In genomic region chr17:3924421-3925350, GRCh38 we compare ENCODE assay signal across 28 cellular contexts. TPM values are rescaled to one million over a fixed set of nuclear protein-coding genes. Genes with fewer than 3 reads are reported as not detected.
DNase-seq lines count a peak whose midpoint lies in the region; ATAC-seq, FAIRE-seq and TF ChIP-seq lines count a peak whose summit lies in the region.
"Had no signal": no experiment of that assay in that cellular context is flagged by ENCODE, and none has a peak within 500 bp of the region (broad histone marks: within the 10 kb centered on the region; RNA-seq: fewer than 3 reads in every experiment).

No MANE protein-coding gene starts in this region.

- SMC1A ChIA-PET in GM12878 (lab: Charles Lee; ENCODE audit: uncharacterized antibody, unreplicated experiment), result no interaction called here

- POLR2A ChIA-PET in GM12878 (lab: Charles Lee), result no interaction called here

- no peaks in the 10 kb centered on the region for H3K79me1 ChIP-seq in mesenchymal stem cell (replicated peaks; ENCODE audit: low read length, poor library complexity, severe bottlenecking)

- no peak for TF ChIP-seq CTCF in GM12878 (IDR thresholded peaks at IDR 0.05 in 2 of 3, conservative IDR thresholded peaks at IDR 0.05 in 1 of 3; ENCODE audit: control insufficient read depth in 2 of 3, extremely low read depth in 1 of 3, insufficient read depth in 1 of 3, low read depth in 3 of 3, low read length in 3 of 3)
- no peak for TF ChIP-seq CTCF in esophagus muscularis mucosa (IDR thresholded peaks at IDR 0.05)
- TF ChIP-seq CTCF in stomach (IDR thresholded peaks at IDR 0.05), result no peak

- H2AFZ ChIP-seq in GM12878 (ENCODE audit: control insufficient read depth, low read depth, low read length) (no peak overlapping the region), mesenchymal stem cell (ENCODE audit: low read depth, low read length) (no peak overlapping the region)

- H2BK15ac ChIP-seq in mesenchymal stem cell (ENCODE audit: low read depth, poor library complexity, severe bottlenecking), result peak overlapping the region; percentile 60

- H3K9me3 ChIP-seq in GM12878 (replicated peaks; ENCODE audit: control insufficient read depth, insufficient read depth, low read length), result no peaks in the 10 kb centered on the region
- H3K9me3 ChIP-seq in esophagus muscularis mucosa, result no peaks in the 10 kb centered on the region
- H3K9me3 ChIP-seq in mesenchymal stem cell (ENCODE audit: control insufficient read depth, low read length), result no peaks in the 10 kb centered on the region
- H3K9me3 ChIP-seq in stomach, result no peaks in the 10 kb centered on the region
- H3K9me3 ChIP-seq: prostate gland, thyroid gland had no signal

- TSS peak; percentile 61 for BruUV-seq in GM12878 (replicated peaks; lab: Mats Ljungman, UMichigan)

- no peak overlapping the region for H3K4me2 ChIP-seq in GM12878 (ENCODE audit: control insufficient read depth, insufficient read depth)
- H3K4me2 ChIP-seq in mesenchymal stem cell (ENCODE audit: low read length, poor library complexity, severe bottlenecking), result no peak overlapping the region
- H3K4me2 ChIP-seq: smooth muscle cell had no signal

- DNase-seq in GM12878 (ENCODE audit: low read depth, low spot score) (no peak), esophagus muscularis mucosa (ENCODE audit: extremely low spot score) (no peak), mesenchymal stem cell (peak; percentile 65), retina (peak; percentile 60), stomach (no peak)
- DNase-seq in activated naive CD4-positive, alpha-beta T cell treated with anti-CD3 and anti-CD28 coated beads, Interleukin-2, amount 50 U/mL, for 16 hours, result no peak
- DNase-seq: activated CD4-positive, alpha-beta memory T cell treated with anti-CD3 and anti-CD28 coated beads for 36 hours; activated naive CD4-positive, alpha-beta T cell; amniotic stem cell; DMS79; immature natural killer cell; KG1; naive thymus-derived CD4-positive, alpha-beta T cell; NCI-H1436 treated with DMSO at 0.1 percent for 48 hours; NCI-H524; NK-92 treated with Interleukin-12 subunit alpha and Interleukin-12 subunit beta, amount 100 ng/mL, for 24 hours; stimulated activated CD4-positive, alpha-beta T cell treated with anti-CD3 and anti-CD28 coated beads, Interleukin-2, amount 100 ng/mL, for 48 hours; stimulated activated naive CD8-positive, alpha-beta T cell treated with anti-CD3 and anti-CD28 coated beads, Interleukin-15, Interleukin-2, amounts not matched to agents 100 U/mL and 50 U/mL, for 24 hours; thyroid gland had no signal

- H3K4me3 ChIP-seq in GM12878, result no peak overlapping the region
- H3K4me3 ChIP-seq in esophagus muscularis mucosa, result no peak overlapping the region
- no peak overlapping the region for H3K4me3 ChIP-seq in mesenchymal stem cell (ENCODE audit: insufficient read depth in 1 of 2, low read depth in 1 of 2, low read length in 2 of 2)
- peak overlapping the region in 1 of 4 donors; percentile 2 for H3K4me3 ChIP-seq in stomach
- H3K4me3 ChIP-seq: prostate gland, SK-N-MC, smooth muscle cell, thyroid gland had no signal

- ATAC-seq in GM12878 (no peak), HG02981 (IDR thresholded peaks at IDR 0.05; ENCODE audit: unreplicated experiment) (no peak)
- ATAC-seq: naive thymus-derived CD4-positive, alpha-beta T cell; stimulated activated naive CD8-positive, alpha-beta T cell treated with anti-CD3 and anti-CD28 coated beads, Interleukin-15, Interleukin-2, amounts not matched to agents 100 U/mL and 50 U/mL, for 24 hours had no signal

- RAD21 ChIA-PET in GM12878 (lab: Charles Lee; ENCODE audit: unreplicated experiment), result no interaction called here

- no peak overlapping the region for H3K23ac ChIP-seq in mesenchymal stem cell (ENCODE audit: low read length in 2 of 2)

- peak overlapping the region in 1 of 2 experiments; percentile 86 for H3K14ac ChIP-seq in mesenchymal stem cell (ENCODE audit: low read length in 2 of 2)

- H3K18ac ChIP-seq in mesenchymal stem cell (ENCODE audit: low read depth in 1 of 2, low read length in 2 of 2), result peak overlapping the region; percentile 67 to 78

- peak overlapping the region; percentile 92 for H4K8ac ChIP-seq in mesenchymal stem cell (ENCODE audit: low read length)

- 88% methylated on average over 41 of the region's 45 CpGs for WGBS in GM12878 (ENCODE audit: insufficient coverage, insufficient replicate concordance, low lambda C conversion rate, missing lambda C conversion rate)
- WGBS in esophagus muscularis mucosa, result 53% methylated on average over 21 of the region's 45 CpGs
- 57% methylated on average over 43 of the region's 45 CpGs for WGBS in mesenchymal stem cell
- 73 to 75% (median 74%) methylated on average over 38 to 45 of the region's 45 CpGs for WGBS in stomach, 5 donors

- TF ChIP-seq EP300 in GM12878 (IDR thresholded peaks at IDR 0.05; ENCODE audit: borderline replicate concordance in 1 of 2, control insufficient read depth in 1 of 2, low read depth in 2 of 2, low read length in 2 of 2) (no peak), esophagus muscularis mucosa (IDR thresholded peaks at IDR 0.05) (no peak), stomach (IDR thresholded peaks at IDR 0.05) (no peak)

- H3K36me3 ChIP-seq in GM12878 (ENCODE audit: control insufficient read depth in 2 of 2, insufficient read depth in 2 of 2, low read length in 1 of 2) (peaks cover 0 to 5% of the 10 kb centered on the region in 2 experiments; a peak in 2 of 4 replicates), esophagus muscularis mucosa (peaks cover 0 to 13% (median 2%) of the 10 kb centered on the region in 4 donors), mesenchymal stem cell (ENCODE audit: control insufficient read depth in 1 of 2, insufficient read depth in 2 of 2, low read depth in 1 of 2, low read length in 2 of 2) (no peaks in the 10 kb centered on the region), stomach (peaks cover 5 to 56% (median 46%) of the 10 kb centered on the region in 4 donors)
- H3K36me3 ChIP-seq: prostate gland, thyroid gland had no signal

- H2BK5ac ChIP-seq in mesenchymal stem cell (ENCODE audit: low read depth, low read length, poor library complexity, severe bottlenecking), result no peak overlapping the region

- H2BK12ac ChIP-seq in mesenchymal stem cell (ENCODE audit: low read length in 2 of 2), result peak overlapping the region; percentile 59 to 80

- H4K20me1 ChIP-seq in GM12878 (ENCODE audit: control insufficient read depth, insufficient read depth), result no peaks in the 10 kb centered on the region

- peak overlapping the region; percentile 92 for H4K91ac ChIP-seq in mesenchymal stem cell (ENCODE audit: low read length)

- TF ChIP-seq POLR2A in GM12878 (IDR thresholded peaks at IDR 0.05; ENCODE audit: low read depth, low read length) (no peak), esophagus muscularis mucosa (IDR thresholded peaks at IDR 0.05; ENCODE audit: low read depth) (no peak), stomach (IDR thresholded peaks at IDR 0.05) (no peak)

- no peak overlapping the region for H2BK120ac ChIP-seq in mesenchymal stem cell (ENCODE audit: low read depth, low read length)

- intact Hi-C loops in GM12878 (cut with micrococcal nuclease; ENCODE audit: unreplicated experiment), result no loop called here
- intact Hi-C loops in esophagus muscularis mucosa (cut with DNase I), result no loop called here
- intact Hi-C loops in stomach (cut with DNase I; ENCODE audit: low total_unique reads), result no loop called here

- no peak overlapping the region for H3K27ac ChIP-seq in GM12878 (ENCODE audit: control insufficient read depth, insufficient read depth)
- peak overlapping the region; percentile 23 to 67 (median 60) for H3K27ac ChIP-seq in esophagus muscularis mucosa (replicated peaks in 1 of 4)
- H3K27ac ChIP-seq in mesenchymal stem cell (ENCODE audit: low read length, poor library complexity, severe bottlenecking), result no peak overlapping the region
- peak overlapping the region in 2 of 5 donors; percentile 1 to 14 for H3K27ac ChIP-seq in stomach
- H3K27ac ChIP-seq: SK-N-MC, thyroid gland, VCaP had no signal

- H2AK5ac ChIP-seq in mesenchymal stem cell (ENCODE audit: low read length, severe bottlenecking), result no peak overlapping the region

- in situ Hi-C loops in GM12878 (cut with MboI), result no loop called here

- CTCF ChIA-PET in GM12878 (lab: Yijun Ruan, JAX), result interaction anchor here (1.0 to 2.9 kb wide), 2 partner anchors 11 to 275 kb away, joined by 3 to 8 read pairs; no protein-coding TSS in a partner anchor

- H3K9ac ChIP-seq in GM12878 (ENCODE audit: control insufficient read depth, insufficient read depth, low read length) (no peak overlapping the region), mesenchymal stem cell (ENCODE audit: low read length) (no peak overlapping the region)

- H3K4me1 ChIP-seq in GM12878 (ENCODE audit: control insufficient read depth, insufficient read depth, low read length) (no peaks in the 10 kb centered on the region), esophagus muscularis mucosa (peaks cover 10 to 35% (median 24%) of the 10 kb centered on the region in 4 donors), mesenchymal stem cell (ENCODE audit: control insufficient read depth, insufficient read depth, low read depth, low read length) (peaks cover 15% of the 10 kb centered on the region), stomach (peaks cover 4 to 21% (median 14%) of the 10 kb centered on the region in 4 donors)
- H3K4me1 ChIP-seq: prostate gland had no signal

- H3K4ac ChIP-seq in mesenchymal stem cell (ENCODE audit: low read depth in 1 of 2, low read length in 2 of 2), result peak overlapping the region; percentile 46 to 47

- no peaks in the 10 kb centered on the region for H3K79me2 ChIP-seq in GM12878 (ENCODE audit: control insufficient read depth, insufficient read depth, low read length)

- no peak for FAIRE-seq in GM12878 (lab: Jason Lieb, UNC)
- FAIRE-seq: bronchial epithelial cell, endothelial cell of umbilical vein, RCC 7860 had no signal

- H3K27me3 ChIP-seq in GM12878 (replicated peaks in 1 of 2; ENCODE audit: control insufficient read depth in 2 of 2, insufficient read depth in 2 of 2, low read length in 1 of 2) (no peaks in the 10 kb centered on the region), esophagus muscularis mucosa (no peaks in the 10 kb centered on the region), mesenchymal stem cell (ENCODE audit: control insufficient read depth in 1 of 2, insufficient read depth in 1 of 2, low read length in 2 of 2) (peaks cover 29% of the 10 kb centered on the region in 2 experiments), stomach (no peaks in the 10 kb centered on the region)
- H3K27me3 ChIP-seq: thyroid gland had no signal

- TF ChIP-seq RAD21 in GM12878 (IDR thresholded peaks at IDR 0.05; ENCODE audit: insufficient read depth, low read depth, low read length), result no peak

RNA-seq across cellular contexts. Expression of gene P2RX1, which starts 8.4 kb away (rescaled TPM):
- total RNA-seq in GM12878 (2013; cell fraction: nucleolus; rRNA removed), result 6.9 and 8.0 TPM in 2 replicates
- 5.5 and 5.9 TPM in 2 replicates for total RNA-seq in GM12878 (2014; rRNA removed)
- 2.7 and 3.1 TPM in 2 replicates for total RNA-seq in GM12878 (2014; rRNA removed; fragmentation: Illumina TruSeq; extraction: Trizol)
- total RNA-seq in GM12878 (2021), result 5.0 and 5.1 TPM in 2 replicates
- 1.5 TPM for polyA plus RNA-seq in GM12878 (2011; ENCODE audit: low read depth)
- 0.12 and 0.19 TPM in 2 replicates for polyA plus RNA-seq in GM12878 (2011; rRNA removed)
- 0.10 and 0.25 TPM in 2 replicates for polyA plus RNA-seq in GM12878 (2011; cell fraction: cytosol; rRNA removed)
- polyA plus RNA-seq in GM12878 (2011; cell fraction: nucleus; rRNA removed), result 0.80 and 1.5 TPM in 2 replicates
- polyA plus RNA-seq in GM12878 (2012), result 3.1 and 4.9 TPM in 2 replicates
- polyA plus RNA-seq in GM12878 (2014; fragmentation: Illumina TruSeq; extraction: Trizol), result 2.4 and 3.2 TPM in 2 replicates
- polyA plus RNA-seq in GM12878 (2014; fragmentation: Nextera tagmentation; extraction: Ambion mirVana), result under 1 TPM; 0.16 to 0.22 TPM
- polyA plus RNA-seq in GM12878 (2014; rRNA removed), result 5.6 and 6.2 TPM in 2 replicates
- polyA plus RNA-seq in GM12878 (2016; fragmentation: Nextera tagmentation; extraction: Ambion mirVana), result 1 to 10 TPM; 3.6 to 4.3 TPM
- polyA minus RNA-seq in GM12878 (2011; rRNA and poly(A)+ RNA removed), result 0.22 TPM in 1 of 2 replicates, not detected in the other
- not detected in 2 replicates for polyA minus RNA-seq in GM12878 (2011; cell fraction: cytosol; rRNA and poly(A)+ RNA removed)
- 0.29 and 0.36 TPM in 2 replicates for polyA minus RNA-seq in GM12878 (2011; cell fraction: nucleus; rRNA and poly(A)+ RNA removed)
- total RNA-seq in esophagus muscularis mucosa, result 10 to 100 TPM in 2 of 4 donors, 1 to 10 TPM in 2; 3.7 to 26.0 (median 10.2) TPM
- polyA plus RNA-seq in mesenchymal stem cell (2013, experiment 1 of 2), result 0.47 TPM
- 0.49 TPM for polyA plus RNA-seq in mesenchymal stem cell (2013, experiment 2 of 2)
- total RNA-seq in stomach, result 10 to 100 TPM in 1 of 5 donors, 1 to 10 TPM in 4; 2.4 to 13.4 (median 6.7) TPM
- polyA plus RNA-seq in stomach, result 1 to 10 TPM in 1 of 3 donors, under 1 TPM in 2; 0.75 to 2.4 (median 0.92) TPM
- total RNA-seq: bronchial epithelial cell, endothelial cell of umbilical vein, lung microvascular endothelial cell had no signal
- polyA plus RNA-seq: endothelial cell of umbilical vein; naive thymus-derived CD4-positive, alpha-beta T cell had no signal

RNA-seq across cellular contexts. Expression of gene CAMKK1, which starts 31.8 kb away (rescaled TPM):
- 8.9 and 10.3 TPM in 2 replicates for total RNA-seq in GM12878 (2013; cell fraction: nucleolus; rRNA removed)
- 0.27 and 0.62 TPM in 2 replicates for total RNA-seq in GM12878 (2014; rRNA removed)
- total RNA-seq in GM12878 (2014; rRNA removed; fragmentation: Illumina TruSeq; extraction: Trizol), result 0.23 and 0.27 TPM in 2 replicates
- total RNA-seq in GM12878 (2021), result 0.49 and 0.58 TPM in 2 replicates
- 0.87 TPM for polyA plus RNA-seq in GM12878 (2011; ENCODE audit: low read depth)
- polyA plus RNA-seq in GM12878 (2011; rRNA removed), result 0.76 and 0.84 TPM in 2 replicates
- 1.3 and 1.4 TPM in 2 replicates for polyA plus RNA-seq in GM12878 (2011; cell fraction: cytosol; rRNA removed)
- polyA plus RNA-seq in GM12878 (2011; cell fraction: nucleus; rRNA removed), result 3.5 and 4.7 TPM in 2 replicates
- 1.7 and 2.0 TPM in 2 replicates for polyA plus RNA-seq in GM12878 (2012)
- polyA plus RNA-seq in GM12878 (2014; fragmentation: Illumina TruSeq; extraction: Trizol), result 0.17 and 0.34 TPM in 2 replicates
- polyA plus RNA-seq in GM12878 (2014; fragmentation: Nextera tagmentation; extraction: Ambion mirVana), result under 1 TPM; 0.06 to 0.09 TPM
- 0.36 and 0.41 TPM in 2 replicates for polyA plus RNA-seq in GM12878 (2014; rRNA removed)
- under 1 TPM; 0.12 to 0.63 TPM for polyA plus RNA-seq in GM12878 (2016; fragmentation: Nextera tagmentation; extraction: Ambion mirVana)
- polyA minus RNA-seq in GM12878 (2011; rRNA and poly(A)+ RNA removed), result 0.80 and 2.4 TPM in 2 replicates
- polyA minus RNA-seq in GM12878 (2011; cell fraction: cytosol; rRNA and poly(A)+ RNA removed), result 0.40 and 0.94 TPM in 2 replicates
- 0.73 and 1.4 TPM in 2 replicates for polyA minus RNA-seq in GM12878 (2011; cell fraction: nucleus; rRNA and poly(A)+ RNA removed)
- 1 to 10 TPM; 2.9 to 8.8 (median 4.4) TPM for total RNA-seq in esophagus muscularis mucosa
- polyA plus RNA-seq in mesenchymal stem cell (2013, experiment 1 of 2), result 3.0 TPM
- polyA plus RNA-seq in mesenchymal stem cell (2013, experiment 2 of 2), result 2.6 TPM
- total RNA-seq in stomach, result 10 to 100 TPM in 1 of 5 donors, 1 to 10 TPM in 3, under 1 TPM in 1; 0.58 to 15.1 (median 6.2) TPM
- 1 to 10 TPM; 2.1 to 6.4 (median 3.1) TPM for polyA plus RNA-seq in stomach

RNA-seq across cellular contexts. Expression of gene ATP2A3, which starts 39.6 kb away (rescaled TPM):
- 101 and 113 TPM in 2 replicates for total RNA-seq in GM12878 (2013; cell fraction: nucleolus; rRNA removed)
- total RNA-seq in GM12878 (2014; rRNA removed) (42.3 and 48.7 TPM in 2 replicates), GM12878 (2014; rRNA removed; fragmentation: Illumina TruSeq; extraction: Trizol) (15.7 and 20.1 TPM in 2 replicates), GM12878 (2021) (91.7 and 99.2 TPM in 2 replicates), esophagus muscularis mucosa (10 to 100 TPM; 17.9 to 35.4 (median 24.8) TPM), stomach (1,000 to 10,000 TPM in 1 of 5 donors, 100 to 1,000 TPM in 2, 10 to 100 TPM in 2; 49.4 to 1,069 (median 212) TPM)
- 24.6 TPM for polyA plus RNA-seq in GM12878 (2011; ENCODE audit: low read depth)
- polyA plus RNA-seq in GM12878 (2011; rRNA removed) (11.9 and 27.0 TPM in 2 replicates), GM12878 (2014; fragmentation: Illumina TruSeq; extraction: Trizol) (11.6 and 26.5 TPM in 2 replicates), GM12878 (2014; fragmentation: Nextera tagmentation; extraction: Ambion mirVana) (1 to 10 TPM; 1.0 to 3.0 TPM), GM12878 (2014; rRNA removed) (66.4 and 78.9 TPM in 2 replicates), GM12878 (2016; fragmentation: Nextera tagmentation; extraction: Ambion mirVana) (10 to 100 TPM; 61.1 to 62.8 TPM), stomach (10 to 100 TPM; 10.4 to 16.1 (median 15.4) TPM)
- polyA plus RNA-seq in GM12878 (2011; cell fraction: cytosol; rRNA removed), result 33.7 and 42.7 TPM in 2 replicates
- 110 and 156 TPM in 2 replicates for polyA plus RNA-seq in GM12878 (2011; cell fraction: nucleus; rRNA removed)
- polyA plus RNA-seq in GM12878 (2012), result 53.3 and 60.4 TPM in 2 replicates
- 33.0 and 50.5 TPM in 2 replicates for polyA minus RNA-seq in GM12878 (2011; rRNA and poly(A)+ RNA removed)
- 22.2 and 24.8 TPM in 2 replicates for polyA minus RNA-seq in GM12878 (2011; cell fraction: cytosol; rRNA and poly(A)+ RNA removed)
- polyA minus RNA-seq in GM12878 (2011; cell fraction: nucleus; rRNA and poly(A)+ RNA removed), result 32.2 and 63.0 TPM in 2 replicates
- 1.7 TPM for polyA plus RNA-seq in mesenchymal stem cell (2013, experiment 1 of 2)
- polyA plus RNA-seq in mesenchymal stem cell (2013, experiment 2 of 2), result 1.5 TPM

Comparison
In these comparisons a context has a peak if more than half of its experiments do, and no peak if none do; other contexts are left out.
1. DNase-seq: peak in mesenchymal stem cell (single experiment) and retina (single experiment); none in GM12878 (single experiment), esophagus muscularis mucosa (single experiment), activated naive CD4-positive, alpha-beta T cell treated with anti-CD3 and anti-CD28 coated beads, Interleukin-2, amount 50 U/mL, for 16 hours (single experiment) and stomach (single experiment).
2. H3K27ac ChIP-seq: peak in esophagus muscularis mucosa (4 of 4); none in GM12878 (single experiment) and mesenchymal stem cell (single experiment).